22 cellular contexts compared by ENCODE assay signal in the genomic region with DNA sequence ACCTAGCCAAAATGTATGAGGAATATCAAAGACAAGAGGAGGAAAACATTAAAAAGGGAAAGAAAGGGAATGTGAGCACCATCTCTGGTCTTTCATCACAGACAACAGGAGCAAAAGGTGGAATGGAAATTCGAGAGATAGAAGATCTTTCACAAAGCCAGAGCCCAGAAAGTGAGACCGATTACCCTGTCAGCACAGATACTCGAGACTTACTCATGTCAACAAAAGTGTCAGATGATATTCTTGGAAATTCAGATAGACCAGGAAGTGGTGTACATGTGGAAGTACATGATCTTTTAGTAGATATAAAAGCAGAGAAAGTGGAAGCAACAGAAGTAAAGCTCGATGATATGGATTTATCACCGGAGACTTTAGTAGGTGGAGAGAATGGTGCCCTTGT.
"Had no signal": no experiment of that assay in that cellular context is flagged by ENCODE, and none has a peak within 500 bp of the region (broad histone marks: within the 10 kb centered on the region; RNA-seq: fewer than 3 reads in every experiment).

No MANE protein-coding gene starts in this region.

- H3K4me3 ChIP-seq: lung, psoas muscle, right lobe of liver, suprapubic skin, thyroid gland, uterus had no signal

- H3K27ac ChIP-seq: foreskin keratinocyte, neutrophil, psoas muscle, right lobe of liver, suprapubic skin, thyroid gland, uterus had no signal

- FAIRE-seq: endothelial cell of umbilical vein, kidney had no signal

- H3K4me1 ChIP-seq: foreskin keratinocyte, psoas muscle, thyroid gland, uterus had no signal

- H3K27me3 ChIP-seq: foreskin keratinocyte, neutrophil, right lobe of liver, suprapubic skin, thyroid gland, uterus had no signal

- H3K9me3 ChIP-seq: neutrophil, psoas muscle, right lobe of liver, suprapubic skin, thyroid gland, uterus had no signal

- ATAC-seq: foreskin keratinocyte; left cardiac atrium; left ventricle myocardium superior; naive thymus-derived CD4-positive, alpha-beta T cell; psoas muscle; right lobe of liver; stimulated activated effector memory CD8-positive, alpha-beta T cell treated with anti-CD3 and anti-CD28 coated beads, Interleukin-12 subunit alpha, Interleukin-12 subunit beta, amount 100 ng/mL, for 72 hours; stimulated activated naive CD8-positive, alpha-beta T cell treated with anti-CD3 and anti-CD28 coated beads, Interleukin-15, Interleukin-2, amounts not matched to agents 100 U/mL and 50 U/mL, for 24 hours had no signal

- DNase-seq: effector CD4-positive, alpha-beta T cell; endodermal cell; erythroblast; foreskin keratinocyte; kidney; left cardiac atrium; left ventricle myocardium superior; naive thymus-derived CD4-positive, alpha-beta T cell; nephron progenitor cell; psoas muscle; retina; right lobe of liver; stimulated activated CD4-positive, alpha-beta T cell treated with anti-CD3 and anti-CD28 coated beads, Interleukin-4, amount 100 ng/mL, for 1 hour; stimulated activated CD8-positive, alpha-beta memory T cell treated with anti-CD3 and anti-CD28 coated beads, Interleukin-4, amount 100 ng/mL, for 48 hours; stimulated activated naive CD8-positive, alpha-beta T cell treated with anti-CD3 and anti-CD28 coated beads, Interleukin-15, Interleukin-2, amounts not matched to agents 100 U/mL and 50 U/mL, for 24 hours; thyroid gland; uterus had no signal

- H3K36me3 ChIP-seq: neutrophil, right lobe of liver, suprapubic skin, thyroid gland, uterus had no signal
